8 cellular contexts compared by ENCODE assay signal in genomic region chr10:102643346-102644065, GRCh38. TPM values are rescaled to one million over a fixed set of nuclear protein-coding genes. Genes with fewer than 3 reads are reported as not detected.
DNase-seq lines count a peak whose midpoint lies in the region; ATAC-seq and TF ChIP-seq lines count a peak whose summit lies in the region.

No MANE protein-coding gene starts in this region.

- intact Hi-C loops in CD8-positive, alpha-beta T cell (cut with DNase I, micrococcal nuclease) = loop anchor here (1.0 to 10.0 kb wide), 11 partner anchors 31 to 1289 kb away; partner anchors contain the start of genes OGA (in 2 of the 2), ARL3 (in 1 of the 2), BORCS7 (in 1 of the 2) and BTRC (in 1 of the 2)
- intact Hi-C loops in activated naive CD4-positive, alpha-beta T cell treated with anti-CD3 and anti-CD28 coated beads for 36 hours (cut with micrococcal nuclease) = loop anchor here (2.0 to 10.0 kb wide), 5 partner anchors 159 to 1289 kb away; partner anchors contain the start of genes BTRC, CUEDC2, NT5C2 and TAF5

- peak overlapping the region; percentile 94 for H3K4me2 ChIP-seq in OCI-LY1 (ENCODE audit: low read length)

- peak in 3 of 4 donors; percentile 46 to 81 (median 68) for TF ChIP-seq POLR2A in upper lobe of left lung (IDR thresholded peaks at IDR 0.05)

- no peak for TF ChIP-seq EP300 in upper lobe of left lung (IDR thresholded peaks at IDR 0.05)

- no peaks in the 10 kb centered on the region for H3K79me2 ChIP-seq in OCI-LY1 (ENCODE audit: insufficient read depth, low read length)

- H3K4me3 Mint-ChIP-seq in CD8-positive, alpha-beta T cell = peak overlapping the region; percentile 91
- H3K4me3 Mint-ChIP-seq in HFFc6 (peak overlapping the region; percentile 90), nephron (peak overlapping the region; percentile 94 to 98 (median 97))
- H3K4me3 Mint-ChIP-seq in activated naive CD4-positive, alpha-beta T cell treated with anti-CD3 and anti-CD28 coated beads for 36 hours = peak overlapping the region; percentile 83

- H3K4me1 Mint-ChIP-seq in CD8-positive, alpha-beta T cell (ENCODE audit: low read depth) = peaks cover 40% of the 10 kb centered on the region
- peaks cover 40% of the 10 kb centered on the region for H3K4me1 Mint-ChIP-seq in HFFc6 (ENCODE audit: low read depth)
- H3K4me1 Mint-ChIP-seq in activated naive CD4-positive, alpha-beta T cell treated with anti-CD3 and anti-CD28 coated beads for 36 hours (ENCODE audit: low read depth) = peaks cover 32% of the 10 kb centered on the region
- peaks cover 29% of the 10 kb centered on the region for H3K4me1 Mint-ChIP-seq in nephron

- H3K36me3 Mint-ChIP-seq in CD8-positive, alpha-beta T cell = peaks cover 15% of the 10 kb centered on the region
- peaks cover 18% of the 10 kb centered on the region for H3K36me3 Mint-ChIP-seq in HFFc6 (ENCODE audit: low read depth)
- peaks cover 3% of the 10 kb centered on the region for H3K36me3 Mint-ChIP-seq in activated naive CD4-positive, alpha-beta T cell treated with anti-CD3 and anti-CD28 coated beads for 36 hours (ENCODE audit: low read depth)
- peaks cover 9% of the 10 kb centered on the region for H3K36me3 Mint-ChIP-seq in nephron (ENCODE audit: low read depth)

- peaks cover 26% of the 10 kb centered on the region for H3K4me1 ChIP-seq in CD8-positive, alpha-beta T cell (ENCODE audit: insufficient read depth, low read length)
- peaks cover 26% of the 10 kb centered on the region for H3K4me1 ChIP-seq in OCI-LY1 (ENCODE audit: insufficient read depth, low read length, severe bottlenecking)
- H3K4me1 ChIP-seq in upper lobe of left lung = peaks cover 20 to 26% (median 21%) of the 10 kb centered on the region in 4 donors

- H3K9me3 Mint-ChIP-seq in CD8-positive, alpha-beta T cell = no peaks in the 10 kb centered on the region
- H3K9me3 Mint-ChIP-seq in HFFc6 = no peaks in the 10 kb centered on the region
- H3K9me3 Mint-ChIP-seq in activated naive CD4-positive, alpha-beta T cell treated with anti-CD3 and anti-CD28 coated beads for 36 hours = no peaks in the 10 kb centered on the region
- H3K9me3 Mint-ChIP-seq in nephron = no peaks in the 10 kb centered on the region

- no peaks in the 10 kb centered on the region for H3K27me3 Mint-ChIP-seq in CD8-positive, alpha-beta T cell (ENCODE audit: low read depth)
- H3K27me3 Mint-ChIP-seq in HFFc6 (ENCODE audit: insufficient read depth) (peaks cover 3% of the 10 kb centered on the region), nephron (ENCODE audit: low read depth) (no peaks in the 10 kb centered on the region)
- no peaks in the 10 kb centered on the region for H3K27me3 Mint-ChIP-seq in activated naive CD4-positive, alpha-beta T cell treated with anti-CD3 and anti-CD28 coated beads for 36 hours (ENCODE audit: low read depth)

- H3K9ac ChIP-seq in OCI-LY1 (ENCODE audit: low read length) = peak overlapping the region; percentile 90

- WGBS in upper lobe of left lung, 2 donors = 0 to 1% methylated on average over 37 to 62 of the region's 76 CpGs

- H3K36me3 ChIP-seq in CD8-positive, alpha-beta T cell (ENCODE audit: insufficient read depth, low read length) = no peaks in the 10 kb centered on the region
- H3K36me3 ChIP-seq in OCI-LY1 (ENCODE audit: insufficient read depth, low read length) = no peaks in the 10 kb centered on the region
- H3K36me3 ChIP-seq in upper lobe of left lung = peaks cover 0 to 2% (median 0%) of the 10 kb centered on the region in 4 donors

- no peak for ATAC-seq in CD8-positive, alpha-beta T cell
- ATAC-seq in upper lobe of left lung (ENCODE audit: low FRiP score in 2 of 2) (peak in 1 of 2 donors; percentile 23), GM19035 (IDR thresholded peaks at IDR 0.05; ENCODE audit: unreplicated experiment) (no peak)

- DNase-seq in CD8-positive, alpha-beta T cell = peak in 2 of 7 experiments; percentile 33 to 53
- DNase-seq in HFFc6 (peak; percentile 75), foreskin fibroblast (peak; percentile 71 to 87), upper lobe of left lung (peak; percentile 60 to 92)
- DNase-seq in activated naive CD4-positive, alpha-beta T cell treated with anti-CD3 and anti-CD28 coated beads for 36 hours = peak; percentile 46

- H3F3A ChIP-seq in OCI-LY1 (ENCODE audit: insufficient read depth, low read length) = no peaks in the 10 kb centered on the region; the same call in 1 of the 2 replicates

- peak overlapping the region; percentile 90 for H3K27ac Mint-ChIP-seq in CD8-positive, alpha-beta T cell
- H3K27ac Mint-ChIP-seq in HFFc6 (peak overlapping the region; percentile 93), nephron (peak overlapping the region; percentile 98 to 99 (median 99))
- peak overlapping the region; percentile 93 for H3K27ac Mint-ChIP-seq in activated naive CD4-positive, alpha-beta T cell treated with anti-CD3 and anti-CD28 coated beads for 36 hours

- TF ChIP-seq CTCF in CD8-positive, alpha-beta T cell (IDR thresholded peaks at IDR 0.05) = no peak
- TF ChIP-seq CTCF in HFFc6 (IDR thresholded peaks at IDR 0.05) = no peak
- TF ChIP-seq CTCF in OCI-LY1 (IDR thresholded peaks at IDR 0.05; ENCODE audit: low read length) = no peak
- no peak for TF ChIP-seq CTCF in foreskin fibroblast (IDR thresholded peaks at IDR 0.05; ENCODE audit: low read depth, low read length)
- no peak for TF ChIP-seq CTCF in nephron (IDR thresholded peaks at IDR 0.05; ENCODE audit: unreplicated experiment in 3 of 3)
- no peak for TF ChIP-seq CTCF in upper lobe of left lung (IDR thresholded peaks at IDR 0.05)

- POLR2A ChIA-PET in CD8-positive, alpha-beta T cell (lab: Charles Lee) = interaction anchor here (0.6 to 5.0 kb wide), 16 partner anchors 8 to 193 kb away, joined by 3 to 60 read pairs (median 14); partner anchors contain the start of genes ACTR1A, ARL3, C10orf95 and SFXN2

- no peaks in the 10 kb centered on the region for H3K27me3 ChIP-seq in CD8-positive, alpha-beta T cell (ENCODE audit: insufficient read depth, low read length)
- H3K27me3 ChIP-seq in OCI-LY1 (ENCODE audit: insufficient read depth, low read length) = no peaks in the 10 kb centered on the region
- H3K27me3 ChIP-seq in upper lobe of left lung = no peaks in the 10 kb centered on the region

- no peaks in the 10 kb centered on the region for H3K9me2 ChIP-seq in OCI-LY1 (ENCODE audit: low read depth, low read length)

- H3K9me3 ChIP-seq in CD8-positive, alpha-beta T cell (ENCODE audit: low read length) = no peaks in the 10 kb centered on the region
- H3K9me3 ChIP-seq in OCI-LY1 (ENCODE audit: low read length) (no peaks in the 10 kb centered on the region), upper lobe of left lung (no peaks in the 10 kb centered on the region)

- H3K4me3 ChIP-seq in CD8-positive, alpha-beta T cell (ENCODE audit: low read depth, low read length) = peak overlapping the region; percentile 81
- H3K4me3 ChIP-seq in OCI-LY1 (ENCODE audit: low read depth, low read length, poor library complexity, severe bottlenecking) (peak overlapping the region; percentile 90), foreskin fibroblast (ENCODE audit: low read depth in 1 of 2, low read length in 2 of 2) (peak overlapping the region; percentile 97 to 99), upper lobe of left lung (peak overlapping the region; percentile 71 to 97 (median 84))

- H4K20me1 ChIP-seq in OCI-LY1 (ENCODE audit: insufficient read depth, low read length) = no peaks in the 10 kb centered on the region

- CTCF ChIA-PET in CD8-positive, alpha-beta T cell (lab: Charles Lee) = interaction anchor here (1.0 to 3.2 kb wide), 6 partner anchors 17 to 140 kb away, joined by 4 to 24 read pairs (median 6); partner anchors contain the start of genes ACTR1A and SUFU
- CTCF ChIA-PET in activated naive CD4-positive, alpha-beta T cell treated with anti-CD3 and anti-CD28 coated beads for 36 hours (lab: Charles Lee) = interaction anchor here (1.4 to 2.0 kb wide), 4 partner anchors 8 to 70 kb away, joined by 5 to 15 read pairs (median 5); partner anchors contain the start of genes ARL3 and SFXN2

- H3K27ac ChIP-seq in CD8-positive, alpha-beta T cell (ENCODE audit: low read depth, low read length) = peak overlapping the region; percentile 71
- H3K27ac ChIP-seq in OCI-LY1 (ENCODE audit: low read depth, low read length, poor library complexity, severe bottlenecking) (peak overlapping the region; percentile 98), upper lobe of left lung (peak overlapping the region; percentile 97 to 100 (median 99))

- H2AFZ ChIP-seq in OCI-LY1 (ENCODE audit: low read length) = no peak overlapping the region

RNA-seq across cellular contexts. Expression of gene TRIM8, which starts 0.8 kb away (rescaled TPM):
- 10 to 100 TPM; 47.9 to 53.1 TPM for total RNA-seq in CD8-positive, alpha-beta T cell
- 100 to 1,000 TPM; 123 to 148 (median 135) TPM for total RNA-seq in HFFc6 (2021; fragmentation: NEBNext Ultra II Directional; extraction: Animal tissue kit (Norgen Biotek cat#: 25700))
- total RNA-seq in activated naive CD4-positive, alpha-beta T cell treated with anti-CD3 and anti-CD28 coated beads for 36 hours = 10 to 100 TPM; 18.8 to 20.0 TPM
- total RNA-seq in upper lobe of left lung = 100 to 1,000 TPM; 162 to 279 (median 177) TPM
